ENCODE assay signal across 9 cellular contexts in genomic region chr12:123254853-123255446, GRCh38.
"Had no signal": no experiment of that assay in that cellular context is flagged by ENCODE, and none has a peak within 500 bp of the region (broad histone marks: within the 10 kb centered on the region; RNA-seq: fewer than 3 reads in every experiment).

No MANE protein-coding gene starts in this region.

- H3K4me3 Mint-ChIP-seq: activated naive CD8-positive, alpha-beta T cell treated with anti-CD3 and anti-CD28 coated beads, Interleukin-2, amount 10 ng/mL, durations not matched to agents 7 days and 5 days; nephron progenitor cell had no signal

- H3K27me3 Mint-ChIP-seq: activated naive CD8-positive, alpha-beta T cell treated with anti-CD3 and anti-CD28 coated beads, Interleukin-2, amount 10 ng/mL, durations not matched to agents 7 days and 5 days had no signal

- H3K9me3 Mint-ChIP-seq: activated naive CD8-positive, alpha-beta T cell treated with anti-CD3 and anti-CD28 coated beads, Interleukin-2, amount 10 ng/mL, durations not matched to agents 7 days and 5 days had no signal

- H3K27me3 ChIP-seq: gastroesophageal sphincter, left lung, tibial artery, vagina had no signal

- H3K9me3 ChIP-seq: gastroesophageal sphincter, left lung, tibial artery, vagina had no signal

- ATAC-seq: gastroesophageal sphincter, left lung had no signal

- DNase-seq: activated CD4-positive, alpha-beta T cell treated with anti-CD3 and anti-CD28 coated beads for 1 hour; nephron progenitor cell; stimulated activated CD4-positive, alpha-beta T cell treated with anti-CD3 and anti-CD28 coated beads, Interleukin-15, amount 100 ng/mL, for 24 hours; stimulated activated CD4-positive, alpha-beta T cell treated with anti-CD3 and anti-CD28 coated beads, Interleukin-4, amount 100 ng/mL, for 24 hours; tibial artery had no signal

- H3K27ac ChIP-seq: left lung, vagina had no signal

- H3K27ac Mint-ChIP-seq: activated naive CD8-positive, alpha-beta T cell treated with anti-CD3 and anti-CD28 coated beads, Interleukin-2, amount 10 ng/mL, durations not matched to agents 7 days and 5 days; nephron progenitor cell had no signal

- H3K4me3 ChIP-seq: gastroesophageal sphincter, left lung, tibial artery, vagina had no signal
